Comparison of ENCODE assay signal across 1 cellular context in the genomic region with DNA sequence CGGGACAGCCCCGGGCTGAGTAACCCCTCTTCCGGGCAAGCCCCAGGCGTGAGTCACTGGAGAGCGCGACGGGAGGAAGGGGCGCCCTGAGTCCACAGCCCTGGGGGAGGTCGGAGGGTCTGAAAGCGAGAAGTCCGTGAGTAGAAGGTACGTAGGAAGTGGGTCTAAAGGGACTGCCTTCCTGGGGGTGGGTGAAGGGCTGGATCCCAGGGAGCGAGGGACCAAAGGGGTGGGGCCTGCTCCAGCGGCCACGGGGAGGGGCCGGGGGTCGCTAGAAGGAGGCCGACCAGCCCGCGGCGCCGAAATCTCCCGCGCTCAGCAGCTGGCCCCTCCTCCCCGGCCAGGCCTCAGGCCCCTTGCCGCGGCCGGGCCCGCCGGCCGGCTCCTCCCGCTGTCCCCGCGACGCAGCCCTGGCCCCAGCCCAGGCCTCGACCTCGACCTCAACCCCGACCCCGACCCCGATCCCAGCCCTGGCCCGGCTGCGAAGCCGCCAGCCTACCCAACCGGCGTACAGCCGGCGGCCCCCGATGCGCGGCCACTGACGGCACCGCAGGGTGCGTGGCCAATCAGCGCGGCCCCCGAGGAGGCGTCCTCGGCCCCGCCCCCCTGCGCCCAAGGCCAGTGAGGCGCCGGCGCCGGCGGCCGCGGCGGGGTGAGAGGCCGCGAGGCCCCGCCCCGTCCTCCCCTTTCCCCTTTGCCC.
A peak's percentile ranks its signal among the peaks of the same experiment; 100 is the strongest.
TF ChIP-seq lines count a peak whose summit lies in the region.

No MANE protein-coding gene starts in this region.

TF ChIP-seq in neural cell, 6 proteins besides CTCF, POLR2A, EP300 and RAD21 (continued from another document):
- peak; percentile 27 for TF ChIP-seq TAF1 (IDR thresholded peaks at IDR 0.05; ENCODE audit: low read depth)
- TF ChIP-seq SMC3 (conservative IDR thresholded peaks at IDR 0.05; ENCODE audit: poor library complexity) = peak; percentile 8
